ENCODE assay signal across 8 cellular contexts in genomic region chr17:61467416-61468262, GRCh38. TPM values are rescaled to one million over a fixed set of nuclear protein-coding genes. Genes with fewer than 3 reads are reported as not detected.
DNase-seq lines count a peak whose midpoint lies in the region; ATAC-seq and TF ChIP-seq lines count a peak whose summit lies in the region.

No MANE protein-coding gene starts in this region.

- H3K36me3 ChIP-seq in Caco-2 (ENCODE audit: control insufficient read depth, insufficient read depth, low read length): no peaks in the 10 kb centered on the region
- no peaks in the 10 kb centered on the region for H3K36me3 ChIP-seq in body of pancreas (replicated peaks in 1 of 2; ENCODE audit: insufficient read depth in 1 of 2, low read depth in 2 of 2)
- no peaks in the 10 kb centered on the region for H3K36me3 ChIP-seq in right lobe of liver
- no peaks in the 10 kb centered on the region for H3K36me3 ChIP-seq in effector memory CD4-positive, alpha-beta T cell (ENCODE audit: control insufficient read depth, insufficient read depth, low read length)

- peak overlapping the region; percentile 1 for H3K27ac Mint-ChIP-seq in Caco-2 (ENCODE audit: unreplicated experiment)

- TF ChIP-seq POLR2A in body of pancreas (IDR thresholded peaks at IDR 0.05) (no peak), right lobe of liver (IDR thresholded peaks at IDR 0.05) (no peak)

- no peak for TF ChIP-seq CTCF in Caco-2 (IDR thresholded peaks at IDR 0.05; ENCODE audit: insufficient read depth in 1 of 2, low read depth in 1 of 2, low read length in 1 of 2, severe bottlenecking in 1 of 2, unreplicated experiment in 1 of 2)
- TF ChIP-seq CTCF in body of pancreas (IDR thresholded peaks at IDR 0.05): no peak
- TF ChIP-seq CTCF in right lobe of liver (IDR thresholded peaks at IDR 0.05): no peak

- H3K27me3 ChIP-seq in Caco-2 (replicated peaks; ENCODE audit: control insufficient read depth, insufficient read depth, low read length): no peaks in the 10 kb centered on the region
- peaks cover 0 to 3% of the 10 kb centered on the region in 2 donors for H3K27me3 ChIP-seq in body of pancreas
- H3K27me3 ChIP-seq in right lobe of liver: peaks cover 0 to 7% of the 10 kb centered on the region in 2 donors
- peaks cover 9% of the 10 kb centered on the region for H3K27me3 ChIP-seq in effector memory CD4-positive, alpha-beta T cell (replicated peaks; ENCODE audit: control insufficient read depth, insufficient read depth, low read length, poor library complexity, severe bottlenecking)

- no TSS peak for BruUV-seq in Caco-2 (replicated peaks; lab: Mats Ljungman, UMichigan)

- 58 to 68% methylated on average over 12 to 15 of the region's 15 CpGs for WGBS in body of pancreas, 2 donors
- WGBS in right lobe of liver (ENCODE audit: insufficient coverage, low coverage, low lambda C conversion rate, missing lambda C conversion rate): 59% methylated on average over 13 of the region's 15 CpGs

- H3K9me3 ChIP-seq in Caco-2 (no peaks in the 10 kb centered on the region), body of pancreas (no peaks in the 10 kb centered on the region), right lobe of liver (no peaks in the 10 kb centered on the region)
- H3K9me3 ChIP-seq in effector memory CD4-positive, alpha-beta T cell (ENCODE audit: control insufficient read depth, low read length): no peaks in the 10 kb centered on the region

- H3K4me3 Mint-ChIP-seq in Caco-2 (ENCODE audit: unreplicated experiment): no peak overlapping the region

- DNase-seq in Caco-2 (peak; percentile 64 to 69), M059J (ENCODE audit: low read depth) (peak; percentile 51), body of pancreas (peak; percentile 19 to 47 (median 30)), right lobe of liver (peak in 2 of 3 donors; percentile 41 to 51), NCI-H2227 treated with DMSO at 0.1 percent for 48 hours (lab: John Stamatoyannopoulos, UW) (no peak), GOT3 (lab: John Stamatoyannopoulos, UW) (no peak)
- no peak for DNase-seq in effector memory CD4-positive, alpha-beta T cell

- H3K4me1 ChIP-seq in Caco-2 (peaks cover 65% of the 10 kb centered on the region), body of pancreas (peaks cover 20% of the 10 kb centered on the region), right lobe of liver (no peaks in the 10 kb centered on the region)
- H3K4me1 ChIP-seq in effector memory CD4-positive, alpha-beta T cell (ENCODE audit: control insufficient read depth, insufficient read depth, low read length, poor library complexity, severe bottlenecking): no peaks in the 10 kb centered on the region

- H3K27me3 Mint-ChIP-seq in Caco-2 (ENCODE audit: insufficient read depth, unreplicated experiment): no peaks in the 10 kb centered on the region

- no peak for ATAC-seq in body of pancreas
- ATAC-seq in right lobe of liver: peak; percentile 52 to 74 (median 63)
- no peak for ATAC-seq in GM19452 (IDR thresholded peaks at IDR 0.05; ENCODE audit: unreplicated experiment)

- peaks cover 44% of the 10 kb centered on the region for H3K4me1 Mint-ChIP-seq in Caco-2 (ENCODE audit: low read depth, unreplicated experiment)

- CTCF ChIA-PET in Caco-2 (lab: Charles Lee): interaction anchor here (0.6 to 1.1 kb wide), 4 partner anchors 25 to 57 kb away, joined by 3 to 5 read pairs (median 4); no protein-coding TSS in a partner anchor

- intact Hi-C loops in Caco-2 (cut with micrococcal nuclease; ENCODE audit: unreplicated experiment) (no loop called here), body of pancreas (cut with DNase I) (no loop called here), right lobe of liver (cut with DNase I) (no loop called here)

- POLR2A ChIA-PET in Caco-2 (lab: Charles Lee): interaction anchor here (0.5 kb wide), 1 partner anchor 312 kb away, joined by 4 read pairs; no protein-coding TSS in a partner anchor

- H3K9me3 Mint-ChIP-seq in Caco-2 (ENCODE audit: unreplicated experiment): no peaks in the 10 kb centered on the region

- H3K27ac ChIP-seq in body of pancreas (no peak overlapping the region), right lobe of liver (no peak overlapping the region)
- H3K27ac ChIP-seq in effector memory CD4-positive, alpha-beta T cell (ENCODE audit: insufficient read depth, low read length, poor library complexity, severe bottlenecking): no peak overlapping the region

- H3K36me3 Mint-ChIP-seq in Caco-2 (ENCODE audit: insufficient read depth, unreplicated experiment): peaks cover 8% of the 10 kb centered on the region

- H3K4me3 ChIP-seq in Caco-2 (ENCODE audit: low read depth, low read length) (no peak overlapping the region), body of pancreas (no peak overlapping the region), right lobe of liver (no peak overlapping the region)
- no peak overlapping the region for H3K4me3 ChIP-seq in effector memory CD4-positive, alpha-beta T cell (ENCODE audit: insufficient read depth, low read depth, low read length, poor library complexity, severe bottlenecking)

RNA-seq across cellular contexts. Expression of gene TBX4, which starts 15.4 kb away (rescaled TPM):
- total RNA-seq in Caco-2 (2022): 2.5 TPM in 2 replicates
- total RNA-seq in M059J (2014; rRNA removed; shearing (Covaris generic)): 0.42 TPM in 1 of 2 replicates, not detected in the other
- not detected for total RNA-seq in body of pancreas
- total RNA-seq in right lobe of liver: not detected

Comparison
In these comparisons a context has a peak if more than half of its experiments do, and no peak if none do; other contexts are left out.
1. DNase-seq: peak in Caco-2 (2 of 2), M059J (single experiment), body of pancreas (4 of 4) and right lobe of liver (2 of 3); none in effector memory CD4-positive, alpha-beta T cell (0 of 3), NCI-H2227 treated with DMSO at 0.1 percent for 48 hours (single experiment) and GOT3 (single experiment).
2. ATAC-seq: peak in right lobe of liver (4 of 4); none in body of pancreas (single experiment) and GM19452 (single experiment).